ENCODE assay signal across 8 cellular contexts in the genomic region with DNA sequence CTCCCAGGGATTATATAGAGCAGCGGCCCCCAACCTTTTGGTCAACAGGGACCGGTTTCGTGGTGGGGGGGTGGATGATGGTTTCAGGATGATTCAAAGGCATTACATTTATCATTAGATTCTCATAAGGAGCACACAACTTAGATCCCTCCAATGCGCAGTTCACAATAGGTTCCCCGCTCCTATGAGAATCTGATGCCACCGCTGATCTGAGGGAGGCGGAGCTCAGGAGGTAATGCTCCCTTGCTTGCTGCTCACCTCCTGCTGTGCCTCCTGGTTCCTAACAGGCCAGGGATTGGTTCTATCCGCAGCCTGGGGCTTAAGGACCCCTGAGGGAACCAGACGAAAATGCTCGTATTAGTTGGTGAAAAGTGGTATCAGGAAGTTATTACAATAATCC. TPM values are rescaled to one million over a fixed set of nuclear protein-coding genes. Genes with fewer than 3 reads are reported as not detected.
DNase-seq lines count a peak whose midpoint lies in the region; ATAC-seq and TF ChIP-seq lines count a peak whose summit lies in the region.

No MANE protein-coding gene starts in this region.

- TF ChIP-seq CTCF in cardiac muscle cell (IDR thresholded peaks at IDR 0.05; ENCODE audit: low read depth, low read length) = no peak
- TF ChIP-seq CTCF in esophagus muscularis mucosa (IDR thresholded peaks at IDR 0.05) = no peak
- no peak for TF ChIP-seq CTCF in uterus (IDR thresholded peaks at IDR 0.05)

- DNase-seq in cardiac muscle cell (ENCODE audit: low read depth in 1 of 2, low spot score in 1 of 2) (peak; percentile 58 to 63), left ventricle myocardium superior (no peak), NCI-H345 treated with DMSO at 0.1 percent for 48 hours (lab: John Stamatoyannopoulos, UW; ENCODE audit: unreplicated experiment) (peak; percentile 67), esophagus muscularis mucosa (ENCODE audit: extremely low spot score) (peak; percentile 90), non-pigmented ciliary epithelial cell (ENCODE audit: low read depth) (peak; percentile 35), uterus (no peak)
- peak; percentile 18 to 21 for DNase-seq in activated CD4-positive, alpha-beta T cell treated with anti-CD3 and anti-CD28 coated beads, Interleukin-2, amount 50 U/mL, for 4 hours

- ATAC-seq in left ventricle myocardium superior (no peak), GM19397 (IDR thresholded peaks at IDR 0.05; ENCODE audit: unreplicated experiment) (no peak)

- TF ChIP-seq EP300 in esophagus muscularis mucosa (IDR thresholded peaks at IDR 0.05) = no peak

- H3K27ac ChIP-seq in cardiac muscle cell (peak overlapping the region; percentile 97), esophagus muscularis mucosa (replicated peaks in 1 of 4) (peak overlapping the region; percentile 90 to 96 (median 95)), uterus (peak overlapping the region; percentile 88 to 91)

- H3K9me3 ChIP-seq in cardiac muscle cell (ENCODE audit: low read depth) = no peaks in the 10 kb centered on the region
- peaks cover 0 to 4% (median 0%) of the 10 kb centered on the region in 4 donors for H3K9me3 ChIP-seq in esophagus muscularis mucosa
- H3K9me3 ChIP-seq in uterus = no peaks in the 10 kb centered on the region

- WGBS in esophagus muscularis mucosa = 7% methylated on average over 10 of the region's 10 CpGs

- H3K27me3 ChIP-seq in cardiac muscle cell (no peaks in the 10 kb centered on the region), esophagus muscularis mucosa (no peaks in the 10 kb centered on the region), uterus (no peaks in the 10 kb centered on the region)

- H3K36me3 ChIP-seq in cardiac muscle cell = no peaks in the 10 kb centered on the region
- H3K36me3 ChIP-seq in esophagus muscularis mucosa = peaks cover 2 to 13% (median 5%) of the 10 kb centered on the region in 4 donors
- H3K36me3 ChIP-seq in uterus = no peaks in the 10 kb centered on the region

- no peak for TF ChIP-seq POLR2A in esophagus muscularis mucosa (IDR thresholded peaks at IDR 0.05; ENCODE audit: low read depth)
- no peak for TF ChIP-seq POLR2A in uterus (IDR thresholded peaks at IDR 0.05)

- peak overlapping the region; percentile 89 for H3K4me3 ChIP-seq in cardiac muscle cell
- H3K4me3 ChIP-seq in esophagus muscularis mucosa = peak overlapping the region; percentile 87 to 95 (median 94)
- H3K4me3 ChIP-seq in uterus = peak overlapping the region; percentile 58 to 62

- H3K4me1 ChIP-seq in cardiac muscle cell (ENCODE audit: low read depth) (peaks cover 10% of the 10 kb centered on the region), esophagus muscularis mucosa (peaks cover 12 to 46% (median 26%) of the 10 kb centered on the region in 4 donors), uterus (no peaks in the 10 kb centered on the region)

- intact Hi-C loops in left ventricle myocardium superior (cut with micrococcal nuclease) (no loop called here), esophagus muscularis mucosa (cut with DNase I) (loop anchor here (10.0 kb wide), 1 partner anchor 139 kb away; no protein-coding TSS in a partner anchor), uterus (cut with DNase I; ENCODE audit: low total_unique reads) (no loop called here)

RNA-seq across cellular contexts. Expression of a gene that starts 1.3 kb away (rescaled TPM):
- total RNA-seq in cardiac muscle cell (8.8 and 9.1 TPM in 2 replicates), left ventricle myocardium superior (10.5 TPM), esophagus muscularis mucosa (10 to 100 TPM; 20.5 to 30.3 (median 25.3) TPM), uterus (10 to 100 TPM; 21.5 to 38.0 (median 28.8) TPM)
- 9.9 and 13.6 TPM in 2 replicates for polyA plus RNA-seq in cardiac muscle cell

Comparison
In these comparisons a context has a peak if more than half of its experiments do, and no peak if none do; other contexts are left out.
1. DNase-seq: peak in cardiac muscle cell (2 of 2), NCI-H345 treated with DMSO at 0.1 percent for 48 hours (single experiment), activated CD4-positive, alpha-beta T cell treated with anti-CD3 and anti-CD28 coated beads, Interleukin-2, amount 50 U/mL, for 4 hours (2 of 2), esophagus muscularis mucosa (single experiment) and non-pigmented ciliary epithelial cell (single experiment); none in left ventricle myocardium superior (single experiment) and uterus (0 of 2).
2. Peak in every context shown above with its lines, with median percentiles within 50 percentile points of each other: H3K27ac ChIP-seq and H3K4me3 ChIP-seq.